25 cellular contexts compared by ENCODE assay signal in genomic region chr2:232377841-232378734, GRCh38.
A peak's percentile ranks its signal among the peaks of the same experiment; 100 is the strongest.
DNase-seq lines count a peak whose midpoint lies in the region; ATAC-seq lines count a peak whose summit lies in the region.
"Had no signal": no experiment of that assay in that cellular context is flagged by ENCODE, and none has a peak within 500 bp of the region (broad histone marks: within the 10 kb centered on the region; RNA-seq: fewer than 3 reads in every experiment).

No MANE protein-coding gene starts in this region.

- H4K20me1 ChIP-seq in BLaER1: no peaks in the 10 kb centered on the region

- no peak overlapping the region for H3K4me3 Mint-ChIP-seq in stimulated activated naive B cell treated with anti-CD40 and anti-IgM and Interleukin-4, amounts not matched to agents 10 μg/mL and 1 μg/mL and 100 μg/mL, for 72 hours
- H3K4me3 Mint-ChIP-seq: activated naive CD8-positive, alpha-beta T cell treated with anti-CD3 and anti-CD28 coated beads, Interleukin-2, amount 50 U/mL, for 24 hours; activated T-cell treated with anti-CD3 and anti-CD28 coated beads, Interleukin-2, amount 50 U/mL, for 24 hours had no signal

- no peak overlapping the region for H3K4me3 ChIP-seq in BLaER1
- no peak overlapping the region for H3K4me3 ChIP-seq in NT2/D1 (ENCODE audit: insufficient read length, low read depth)
- H3K4me3 ChIP-seq: gastroesophageal sphincter, GM12878, GM23248, hepatocyte, thoracic aorta had no signal

- no peak for ATAC-seq in stimulated activated naive B cell treated with anti-CD40 and anti-IgM and Interleukin-4, amounts not matched to agents 10 μg/mL and 1 μg/mL and 100 μg/mL, for 72 hours (replicated peaks)
- ATAC-seq in GM19463 (IDR thresholded peaks at IDR 0.05; ENCODE audit: unreplicated experiment) (no peak), HG03045 (IDR thresholded peaks at IDR 0.05; ENCODE audit: unreplicated experiment) (no peak)
- ATAC-seq: activated naive CD8-positive, alpha-beta T cell treated with anti-CD3 and anti-CD28 coated beads, Interleukin-2, amount 50 U/mL, for 24 hours; gastroesophageal sphincter; GM12878; stimulated activated naive CD8-positive, alpha-beta T cell treated with anti-CD3 and anti-CD28 coated beads, Interleukin-15, Interleukin-2, amounts not matched to agents 100 U/mL and 50 U/mL, for 24 hours had no signal

- H3K4me1 Mint-ChIP-seq in stimulated activated naive B cell treated with anti-CD40 and anti-IgM and Interleukin-4, amounts not matched to agents 10 μg/mL and 1 μg/mL and 100 μg/mL, for 72 hours: peaks cover 6 to 10% of the 10 kb centered on the region in 2 donors
- H3K4me1 Mint-ChIP-seq: activated naive CD8-positive, alpha-beta T cell treated with anti-CD3 and anti-CD28 coated beads, Interleukin-2, amount 50 U/mL, for 24 hours had no signal

- no peak overlapping the region for H3K27ac ChIP-seq in BLaER1
- H3K27ac ChIP-seq: gastroesophageal sphincter, GM23248, hepatocyte, neutrophil, thoracic aorta had no signal

- H3K9me3 ChIP-seq in BLaER1 (no peaks in the 10 kb centered on the region), NT2/D1 (ENCODE audit: insufficient read depth, low read length) (no peaks in the 10 kb centered on the region)
- H3K9me3 ChIP-seq: gastroesophageal sphincter, neutrophil, thoracic aorta had no signal

- H3K4me2 ChIP-seq in BLaER1: peak overlapping the region; percentile 36; the same call in 1 of the 2 replicates
- H3K4me2 ChIP-seq: hepatocyte had no signal

- no peaks in the 10 kb centered on the region for H3K9me3 Mint-ChIP-seq in stimulated activated naive B cell treated with anti-CD40 and anti-IgM and Interleukin-4, amounts not matched to agents 10 μg/mL and 1 μg/mL and 100 μg/mL, for 72 hours
- H3K9me3 Mint-ChIP-seq: activated naive CD8-positive, alpha-beta T cell treated with anti-CD3 and anti-CD28 coated beads, Interleukin-2, amount 50 U/mL, for 24 hours; activated T-cell treated with anti-CD3 and anti-CD28 coated beads, Interleukin-2, amount 50 U/mL, for 24 hours had no signal

- peaks cover 17 to 20% of the 10 kb centered on the region in 2 donors for H3K27me3 Mint-ChIP-seq in stimulated activated naive B cell treated with anti-CD40 and anti-IgM and Interleukin-4, amounts not matched to agents 10 μg/mL and 1 μg/mL and 100 μg/mL, for 72 hours

- DNase-seq in NT2/D1 (ENCODE audit: low read depth, low spot score) (no peak), islet precursor cell (peak; percentile 81), putamen (ENCODE audit: low spot score) (no peak)
- no peak for DNase-seq in stimulated activated naive B cell treated with anti-CD40 and anti-IgM and Interleukin-4, amounts not matched to agents 10 μg/mL and 1 μg/mL and 100 μg/mL, for 72 hours
- DNase-seq: activated CD4-positive, alpha-beta T cell treated with anti-CD3 and anti-CD28 coated beads for 4 hours; activated naive CD8-positive, alpha-beta T cell treated with anti-CD3 and anti-CD28 coated beads, Interleukin-2, amount 50 U/mL, for 24 hours; activated T-cell treated with anti-CD3 and anti-CD28 coated beads, Interleukin-2, amount 50 U/mL, for 24 hours; EL; GM23248; IMR-90; NCI-H1092; NCI-H187; NCI-H2227 treated with DMSO at 0.1 percent for 48 hours; NCI-H526 treated with DMSO at 0.1 percent for 48 hours; stimulated activated naive CD8-positive, alpha-beta T cell treated with anti-CD3 and anti-CD28 coated beads, Interleukin-15, Interleukin-2, amounts not matched to agents 100 U/mL and 50 U/mL, for 24 hours; T-helper 2 cell had no signal

- H3K36me3 Mint-ChIP-seq in stimulated activated naive B cell treated with anti-CD40 and anti-IgM and Interleukin-4, amounts not matched to agents 10 μg/mL and 1 μg/mL and 100 μg/mL, for 72 hours: no peaks in the 10 kb centered on the region

- H3K4me1 ChIP-seq in BLaER1 (peaks cover 42% of the 10 kb centered on the region), NT2/D1 (ENCODE audit: insufficient read depth, insufficient read length) (peaks cover 6% of the 10 kb centered on the region)
- H3K4me1 ChIP-seq: gastroesophageal sphincter had no signal

- H3K36me3 ChIP-seq in BLaER1: no peaks in the 10 kb centered on the region
- H3K36me3 ChIP-seq in NT2/D1 (ENCODE audit: insufficient read depth, insufficient read length, low read length): no peaks in the 10 kb centered on the region
- H3K36me3 ChIP-seq: gastroesophageal sphincter, neutrophil, thoracic aorta had no signal

- peak overlapping the region; percentile 34 for H3K27ac Mint-ChIP-seq in stimulated activated naive B cell treated with anti-CD40 and anti-IgM and Interleukin-4, amounts not matched to agents 10 μg/mL and 1 μg/mL and 100 μg/mL, for 72 hours
- H3K27ac Mint-ChIP-seq: activated naive CD8-positive, alpha-beta T cell treated with anti-CD3 and anti-CD28 coated beads, Interleukin-2, amount 50 U/mL, for 24 hours; activated T-cell treated with anti-CD3 and anti-CD28 coated beads, Interleukin-2, amount 50 U/mL, for 24 hours; progenitor cell of endocrine pancreas had no signal

- H3K9ac ChIP-seq in BLaER1 (no peak overlapping the region), NT2/D1 (ENCODE audit: insufficient read length, low read depth) (peak overlapping the region; percentile 21)
- H3K9ac ChIP-seq: GM23248 had no signal

- H3K27me3 ChIP-seq in BLaER1 (no peaks in the 10 kb centered on the region), NT2/D1 (ENCODE audit: insufficient read depth, insufficient read length) (no peaks in the 10 kb centered on the region)
- H3K27me3 ChIP-seq: hepatocyte had no signal
